25 cellular contexts compared by ENCODE assay signal in the genomic region with DNA sequence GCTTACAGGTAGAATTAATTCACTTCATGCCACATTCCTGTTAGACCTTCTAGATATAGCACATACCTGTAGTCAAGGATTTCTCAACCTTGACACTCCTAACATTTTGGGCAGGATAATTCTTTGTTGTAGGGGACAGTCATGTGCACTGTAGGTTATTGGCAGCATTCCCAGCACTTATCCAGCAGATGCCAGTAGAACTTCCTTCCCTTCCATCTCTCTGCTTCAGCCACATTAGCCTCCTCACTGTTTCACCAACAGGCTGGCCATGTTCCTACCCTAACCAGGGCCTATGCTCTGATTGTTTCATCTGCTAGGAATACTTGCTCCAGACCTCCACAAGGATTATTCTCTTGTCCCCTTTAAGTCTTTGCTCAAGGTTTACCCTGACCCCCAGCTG.
DNase-seq lines count a peak whose midpoint lies in the region; ATAC-seq, FAIRE-seq and TF ChIP-seq lines count a peak whose summit lies in the region.
"Had no signal": no experiment of that assay in that cellular context is flagged by ENCODE, and none has a peak within 500 bp of the region (broad histone marks: within the 10 kb centered on the region; RNA-seq: fewer than 3 reads in every experiment).

No MANE protein-coding gene starts in this region.

- peak; percentile 19 for DNase-seq in NCI-H1105 treated with DMSO at 0.1 percent for 48 hours (lab: John Stamatoyannopoulos, UW)
- DNase-seq in NCI-H1105 (lab: John Stamatoyannopoulos, UW): no peak
- DNase-seq in H54 (ENCODE audit: insufficient read length, low spot score): no peak
- DNase-seq in glomerular visceral epithelial cell (ENCODE audit: extremely low spot score): peak; percentile 7
- no peak for DNase-seq in LoVo (ENCODE audit: low spot score)
- DNase-seq in cerebellar nuclear complex (lab: John Stamatoyannopoulos, UW): no peak
- DNase-seq in activated naive CD4-positive, alpha-beta T cell treated with anti-CD3 and anti-CD28 coated beads, Interleukin-2, amount 50 U/mL, for 16 hours: no peak
- DNase-seq: 8988T; activated CD4-positive, alpha-beta T cell treated with anti-CD3 and anti-CD28 coated beads for 48 hours; activated naive CD8-positive, alpha-beta T cell treated with anti-CD3 and anti-CD28 coated beads for 36 hours; Caco-2; central memory CD4-positive, alpha-beta T cell; erythroblast; HCEC 1CT; Karpas-422; NCI-H1092; NK-92 treated with Interleukin-12 subunit alpha and Interleukin-12 subunit beta, amount 100 ng/mL, for 24 hours; T-helper 1 cell; upper lobe of right lung had no signal

- no peak for TF ChIP-seq POLR2A in H54 (IDR thresholded peaks at IDR 0.05; ENCODE audit: low read depth, low read length)

- peak; percentile 88 for FAIRE-seq in H54 (lab: Jason Lieb, UNC)
- FAIRE-seq: astrocyte, G401.6, HTR-8/SVneo had no signal

- 0 out of 3 replicates have a peak, but pooled peaks have one; percentile 40 for ATAC-seq in SK-N-SH treated with all-trans-retinoic acid at 6 μM for 48 hours
- ATAC-seq: gastroesophageal sphincter, Panc1, upper lobe of right lung had no signal

TF ChIP-seq in SK-N-SH treated with all-trans-retinoic acid at 6 μM for 48 hours, 23 proteins besides CTCF, POLR2A, EP300 and RAD21:
- TF ChIP-seq CSRNP3 (CRISPR knock-in tag; IDR thresholded peaks at IDR 0.05): no peak
- no peak for TF ChIP-seq ESRRG (CRISPR knock-in tag; IDR thresholded peaks at IDR 0.05)
- no peak for TF ChIP-seq BACH2 (CRISPR knock-in tag; IDR thresholded peaks at IDR 0.05; ENCODE audit: borderline replicate concordance)
- TF ChIP-seq ZFP3 (CRISPR knock-in tag; IDR thresholded peaks at IDR 0.05): no peak
- TF ChIP-seq CREB5 (CRISPR knock-in tag; IDR thresholded peaks at IDR 0.05; ENCODE audit: low read depth): no peak
- no peak for TF ChIP-seq ZNF8 (CRISPR knock-in tag; IDR thresholded peaks at IDR 0.05)
- no peak for TF ChIP-seq RARB (CRISPR knock-in tag; IDR thresholded peaks at IDR 0.05)
- TF ChIP-seq TSHZ2 (CRISPR knock-in tag; IDR thresholded peaks at IDR 0.05): no peak
- TF ChIP-seq ARNTL (CRISPR knock-in tag; IDR thresholded peaks at IDR 0.05; ENCODE audit: borderline replicate concordance, low read depth): no peak
- TF ChIP-seq, protein P1, sequence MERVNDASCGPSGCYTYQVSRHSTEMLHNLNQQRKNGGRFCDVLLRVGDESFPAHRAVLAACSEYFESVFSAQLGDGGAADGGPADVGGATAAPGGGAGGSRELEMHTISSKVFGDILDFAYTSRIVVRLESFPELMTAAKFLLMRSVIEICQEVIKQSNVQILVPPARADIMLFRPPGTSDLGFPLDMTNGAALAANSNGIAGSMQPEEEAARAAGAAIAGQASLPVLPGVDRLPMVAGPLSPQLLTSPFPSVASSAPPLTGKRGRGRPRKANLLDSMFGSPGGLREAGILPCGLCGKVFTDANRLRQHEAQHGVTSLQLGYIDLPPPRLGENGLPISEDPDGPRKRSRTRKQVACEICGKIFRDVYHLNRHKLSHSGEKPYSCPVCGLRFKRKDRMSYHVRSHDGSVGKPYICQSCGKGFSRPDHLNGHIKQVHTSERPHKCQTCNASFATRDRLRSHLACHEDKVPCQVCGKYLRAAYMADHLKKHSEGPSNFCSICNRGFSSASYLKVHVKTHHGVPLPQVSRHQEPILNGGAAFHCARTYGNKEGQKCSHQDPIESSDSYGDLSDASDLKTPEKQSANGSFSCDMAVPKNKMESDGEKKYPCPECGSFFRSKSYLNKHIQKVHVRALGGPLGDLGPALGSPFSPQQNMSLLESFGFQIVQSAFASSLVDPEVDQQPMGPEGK (CRISPR knock-in tag; IDR thresholded peaks at IDR 0.05; ENCODE audit: borderline replicate concordance): no peak
- no peak for TF ChIP-seq TOX (CRISPR knock-in tag; IDR thresholded peaks at IDR 0.05; ENCODE audit: borderline replicate concordance)
- TF ChIP-seq TCF4 (CRISPR knock-in tag; IDR thresholded peaks at IDR 0.05; ENCODE audit: borderline replicate concordance): no peak
- TF ChIP-seq, protein P2, sequence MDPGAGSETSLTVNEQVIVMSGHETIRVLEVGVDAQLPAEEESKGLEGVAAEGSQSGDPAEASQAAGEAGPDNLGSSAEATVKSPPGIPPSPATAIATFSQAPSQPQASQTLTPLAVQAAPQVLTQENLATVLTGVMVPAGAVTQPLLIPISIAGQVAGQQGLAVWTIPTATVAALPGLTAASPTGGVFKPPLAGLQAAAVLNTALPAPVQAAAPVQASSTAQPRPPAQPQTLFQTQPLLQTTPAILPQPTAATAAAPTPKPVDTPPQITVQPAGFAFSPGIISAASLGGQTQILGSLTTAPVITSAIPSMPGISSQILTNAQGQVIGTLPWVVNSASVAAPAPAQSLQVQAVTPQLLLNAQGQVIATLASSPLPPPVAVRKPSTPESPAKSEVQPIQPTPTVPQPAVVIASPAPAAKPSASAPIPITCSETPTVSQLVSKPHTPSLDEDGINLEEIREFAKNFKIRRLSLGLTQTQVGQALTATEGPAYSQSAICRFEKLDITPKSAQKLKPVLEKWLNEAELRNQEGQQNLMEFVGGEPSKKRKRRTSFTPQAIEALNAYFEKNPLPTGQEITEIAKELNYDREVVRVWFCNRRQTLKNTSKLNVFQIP (CRISPR knock-in tag; IDR thresholded peaks at IDR 0.05; ENCODE audit: borderline replicate concordance, low read depth): no peak
- no peak for TF ChIP-seq ZNF70 (CRISPR knock-in tag; IDR thresholded peaks at IDR 0.05)
- TF ChIP-seq OSR1 (CRISPR knock-in tag; IDR thresholded peaks at IDR 0.05): no peak
- TF ChIP-seq ZFP30 (CRISPR knock-in tag; IDR thresholded peaks at IDR 0.05): no peak
- no peak for TF ChIP-seq ZNF565 (CRISPR knock-in tag; conservative IDR thresholded peaks at IDR 0.05; ENCODE audit: low read depth)

Comparison
In these comparisons a context has a peak if more than half of its experiments do, and no peak if none do; other contexts are left out.
1. DNase-seq: peak in NCI-H1105 treated with DMSO at 0.1 percent for 48 hours (single experiment) and glomerular visceral epithelial cell (single experiment); none in NCI-H1105 (single experiment), H54 (single experiment), LoVo (single experiment), cerebellar nuclear complex (0 of 2) and activated naive CD4-positive, alpha-beta T cell treated with anti-CD3 and anti-CD28 coated beads, Interleukin-2, amount 50 U/mL, for 16 hours (single experiment).